In genomic region chr19:1618157-1619093, GRCh38 we compare ENCODE assay signal across 8 cellular contexts. TPM values are rescaled to one million over a fixed set of nuclear protein-coding genes. Genes with fewer than 3 reads are reported as not detected.
A peak's percentile ranks its signal among the peaks of the same experiment; 100 is the strongest.
DNase-seq lines count a peak whose midpoint lies in the region; ATAC-seq and TF ChIP-seq lines count a peak whose summit lies in the region.

No MANE protein-coding gene starts in this region.

- H3K27me3 ChIP-seq in right cardiac atrium (ENCODE audit: control insufficient read depth, insufficient read depth) (no peaks in the 10 kb centered on the region), thoracic aorta (replicated peaks; ENCODE audit: insufficient read depth) (no peaks in the 10 kb centered on the region)

- H3K36me3 ChIP-seq in thoracic aorta: peaks cover 32% of the 10 kb centered on the region

- no peaks in the 10 kb centered on the region for H3K27me3 Mint-ChIP-seq in activated CD8-positive, alpha-beta T cell treated with anti-CD3 and anti-CD28 coated beads, Interleukin-2, amount 10 ng/mL, durations not matched to agents 7 days and 5 days (ENCODE audit: low read depth)

- H3K27ac Mint-ChIP-seq in activated CD8-positive, alpha-beta T cell treated with anti-CD3 and anti-CD28 coated beads, Interleukin-2, amount 10 ng/mL, durations not matched to agents 7 days and 5 days: peak overlapping the region; percentile 52

- WGBS in right cardiac atrium: 83% methylated on average over 24 of the region's 24 CpGs

- H3K9me3 ChIP-seq in right cardiac atrium (ENCODE audit: control insufficient read depth, low read length): no peaks in the 10 kb centered on the region
- no peaks in the 10 kb centered on the region for H3K9me3 ChIP-seq in thoracic aorta

- intact Hi-C loops in right cardiac atrium (cut with DNase I): no loop called here

- peak; percentile 67 for ATAC-seq in activated CD8-positive, alpha-beta T cell treated with anti-CD3 and anti-CD28 coated beads, Interleukin-2, amount 10 ng/mL, durations not matched to agents 7 days and 5 days
- peak in 1 of 2 donors; percentile 44 for ATAC-seq in right cardiac atrium
- no peak for ATAC-seq in thoracic aorta (ENCODE audit: insufficient number of reproducible peaks, low FRiP score, low read depth)
- no peak for ATAC-seq in GM18870 (IDR thresholded peaks at IDR 0.05; ENCODE audit: unreplicated experiment)

- H3K4me3 Mint-ChIP-seq in activated CD8-positive, alpha-beta T cell treated with anti-CD3 and anti-CD28 coated beads, Interleukin-2, amount 10 ng/mL, durations not matched to agents 7 days and 5 days: no peak overlapping the region

- CTCF ChIA-PET in activated CD8-positive, alpha-beta T cell treated with anti-CD3 and anti-CD28 coated beads, Interleukin-2, amount 10 ng/mL, durations not matched to agents 7 days and 5 days (lab: Charles Lee): no interaction called here

- no peak overlapping the region for H3K4me3 ChIP-seq in right cardiac atrium (ENCODE audit: low read length)
- H3K4me3 ChIP-seq in thoracic aorta: no peak overlapping the region

- DNase-seq in DMS 273 (lab: John Stamatoyannopoulos, UW; ENCODE audit: unreplicated experiment): peak; percentile 66
- DNase-seq in HT1080 (ENCODE audit: low read depth): peak; percentile 21
- peak; percentile 44 for DNase-seq in activated CD8-positive, alpha-beta T cell treated with anti-CD3 and anti-CD28 coated beads, Interleukin-2, amount 10 ng/mL, durations not matched to agents 7 days and 5 days
- DNase-seq in right cardiac atrium: peak in 2 of 3 donors; percentile 51 to 63
- DNase-seq in thoracic aorta (ENCODE audit: low spot score): no peak
- DNase-seq in NCI-H146 treated with DMSO at 0.1 percent for 48 hours (lab: John Stamatoyannopoulos, UW; ENCODE audit: unreplicated experiment): no peak
- DNase-seq in OCI-M2 (lab: John Stamatoyannopoulos, UW; ENCODE audit: unreplicated experiment): no peak

- H3K4me1 Mint-ChIP-seq in activated CD8-positive, alpha-beta T cell treated with anti-CD3 and anti-CD28 coated beads, Interleukin-2, amount 10 ng/mL, durations not matched to agents 7 days and 5 days (ENCODE audit: low read depth): peaks cover 29% of the 10 kb centered on the region

- H3K9me3 Mint-ChIP-seq in activated CD8-positive, alpha-beta T cell treated with anti-CD3 and anti-CD28 coated beads, Interleukin-2, amount 10 ng/mL, durations not matched to agents 7 days and 5 days (ENCODE audit: insufficient read depth): no peaks in the 10 kb centered on the region

- no peak overlapping the region for H3K27ac ChIP-seq in right cardiac atrium (ENCODE audit: low read length)
- H3K27ac ChIP-seq in thoracic aorta: no peak overlapping the region

- POLR2A ChIA-PET in activated CD8-positive, alpha-beta T cell treated with anti-CD3 and anti-CD28 coated beads, Interleukin-2, amount 10 ng/mL, durations not matched to agents 7 days and 5 days (lab: Charles Lee): no interaction called here

- TF ChIP-seq CTCF in thoracic aorta (IDR thresholded peaks at IDR 0.05): peak; percentile 14

- H3K36me3 Mint-ChIP-seq in activated CD8-positive, alpha-beta T cell treated with anti-CD3 and anti-CD28 coated beads, Interleukin-2, amount 10 ng/mL, durations not matched to agents 7 days and 5 days (ENCODE audit: low read depth): peaks cover 40% of the 10 kb centered on the region

- H3K4me1 ChIP-seq in right cardiac atrium (ENCODE audit: control insufficient read depth, insufficient read depth, low read length) (no peaks in the 10 kb centered on the region), thoracic aorta (ENCODE audit: control insufficient read depth in 1 of 2, low read depth in 2 of 2) (no peaks in the 10 kb centered on the region)

RNA-seq across cellular contexts. Expression of gene UQCR11, which starts 13.2 kb away (rescaled TPM):
- 123 and 127 TPM in 2 replicates for total RNA-seq in HT1080 (2014; rRNA removed; shearing (Covaris generic))
- 63.7 and 117 TPM in 2 replicates for polyA plus RNA-seq in HT1080 (2015; cell fraction: cytosol; rRNA removed)
- polyA plus RNA-seq in HT1080 (2015; cell fraction: nucleus; rRNA removed): 30.4 and 36.1 TPM in 2 replicates
- 100 to 1,000 TPM; 180 to 195 TPM for total RNA-seq in activated CD8-positive, alpha-beta T cell treated with anti-CD3 and anti-CD28 coated beads, Interleukin-2, amount 10 ng/mL, durations not matched to agents 7 days and 5 days
- total RNA-seq in right cardiac atrium (100 to 1,000 TPM; 639 to 958 (median 854) TPM), thoracic aorta (10 to 100 TPM; 32.7 to 51.9 TPM)
- 472 TPM for polyA plus RNA-seq in right cardiac atrium

RNA-seq across cellular contexts. Expression of gene MBD3, which starts 25.8 kb away (rescaled TPM):
- 186 and 194 TPM in 2 replicates for total RNA-seq in HT1080 (2014; rRNA removed; shearing (Covaris generic))
- polyA plus RNA-seq in HT1080 (2015; cell fraction: cytosol; rRNA removed): 83.2 and 101 TPM in 2 replicates
- polyA plus RNA-seq in HT1080 (2015; cell fraction: nucleus; rRNA removed): 129 and 146 TPM in 2 replicates
- total RNA-seq in activated CD8-positive, alpha-beta T cell treated with anti-CD3 and anti-CD28 coated beads, Interleukin-2, amount 10 ng/mL, durations not matched to agents 7 days and 5 days: 100 to 1,000 TPM in 1 of 2 experiments, 10 to 100 TPM in 1; 98.4 to 102 TPM
- total RNA-seq in right cardiac atrium (10 to 100 TPM; 45.8 to 63.0 (median 58.9) TPM), thoracic aorta (100 to 1,000 TPM in 1 of 2 donors, 10 to 100 TPM in 1; 97.8 to 102 TPM)
- 96.2 TPM for polyA plus RNA-seq in right cardiac atrium

RNA-seq across cellular contexts. Expression of gene TCF3, which starts 34.0 kb away (rescaled TPM):
- 97.9 and 128 TPM in 2 replicates for total RNA-seq in HT1080 (2014; rRNA removed; shearing (Covaris generic))
- 90.0 and 105 TPM in 2 replicates for polyA plus RNA-seq in HT1080 (2015; cell fraction: cytosol; rRNA removed)
- 86.1 and 92.7 TPM in 2 replicates for polyA plus RNA-seq in HT1080 (2015; cell fraction: nucleus; rRNA removed)
- 100 to 1,000 TPM; 130 to 137 TPM for total RNA-seq in activated CD8-positive, alpha-beta T cell treated with anti-CD3 and anti-CD28 coated beads, Interleukin-2, amount 10 ng/mL, durations not matched to agents 7 days and 5 days
- 10 to 100 TPM; 20.1 to 23.6 (median 22.4) TPM for total RNA-seq in right cardiac atrium
- 15.3 TPM for polyA plus RNA-seq in right cardiac atrium
- total RNA-seq in thoracic aorta: 10 to 100 TPM; 46.0 to 52.5 TPM

RNA-seq across cellular contexts. Expression of gene MEX3D, which starts 50.3 kb away (rescaled TPM):
- 49.9 and 53.8 TPM in 2 replicates for total RNA-seq in HT1080 (2014; rRNA removed; shearing (Covaris generic))
- 16.9 and 20.2 TPM in 2 replicates for polyA plus RNA-seq in HT1080 (2015; cell fraction: cytosol; rRNA removed)
- 7.6 and 10.2 TPM in 2 replicates for polyA plus RNA-seq in HT1080 (2015; cell fraction: nucleus; rRNA removed)
- 10 to 100 TPM; 12.2 to 12.5 TPM for total RNA-seq in activated CD8-positive, alpha-beta T cell treated with anti-CD3 and anti-CD28 coated beads, Interleukin-2, amount 10 ng/mL, durations not matched to agents 7 days and 5 days
- 10 to 100 TPM in 3 of 4 donors, 1 to 10 TPM in 1; 9.5 to 12.4 (median 11.7) TPM for total RNA-seq in right cardiac atrium
- 4.4 TPM for polyA plus RNA-seq in right cardiac atrium
- 10 to 100 TPM; 23.4 to 26.4 TPM for total RNA-seq in thoracic aorta

Comparison
In these comparisons a context has a peak if more than half of its experiments do, and no peak if none do; other contexts are left out.
1. DNase-seq: peak in DMS 273 (single experiment), HT1080 (single experiment), activated CD8-positive, alpha-beta T cell treated with anti-CD3 and anti-CD28 coated beads, Interleukin-2, amount 10 ng/mL, durations not matched to agents 7 days and 5 days (single experiment) and right cardiac atrium (2 of 3); none in thoracic aorta (single experiment), NCI-H146 treated with DMSO at 0.1 percent for 48 hours (single experiment) and OCI-M2 (single experiment).